ENCODE assay signal across 2 cellular contexts in the genomic region with DNA sequence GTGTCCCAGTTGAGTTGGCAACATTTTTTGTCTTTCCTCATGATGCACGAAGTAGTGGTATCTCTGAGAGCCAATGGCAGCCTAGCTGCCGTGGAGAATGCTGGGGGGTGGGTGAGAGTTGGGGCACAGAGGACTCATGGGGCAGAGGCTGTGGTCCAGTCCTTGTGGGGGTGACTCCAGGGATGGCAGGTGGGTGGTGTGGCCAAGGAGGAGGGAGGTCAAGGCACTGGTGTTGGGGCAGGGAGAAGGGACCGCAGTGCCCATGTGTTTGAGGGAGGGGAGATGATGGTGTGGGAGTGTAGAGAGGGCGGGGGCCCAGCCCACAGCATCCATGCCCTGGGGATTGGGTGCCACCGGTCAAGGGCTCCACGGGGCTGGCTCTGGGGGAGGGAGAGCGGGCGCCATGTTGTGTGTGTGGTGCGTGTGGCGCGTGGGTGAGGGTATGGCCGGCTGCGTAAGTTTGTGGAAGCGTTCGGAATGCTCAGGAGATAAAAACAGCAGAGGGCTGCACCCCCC.
TF ChIP-seq lines count a peak whose summit lies in the region.

No MANE protein-coding gene starts in this region.

TF ChIP-seq in GM23338, 12 proteins besides CTCF, POLR2A, EP300 and RAD21:
- TF ChIP-seq CREB1 (CRISPR knock-in tag; IDR thresholded peaks at IDR 0.05; ENCODE audit: low read depth) = no peak
- no peak for TF ChIP-seq STAT1 (IDR thresholded peaks at IDR 0.05; ENCODE audit: unreplicated experiment)
- TF ChIP-seq, protein P1, sequence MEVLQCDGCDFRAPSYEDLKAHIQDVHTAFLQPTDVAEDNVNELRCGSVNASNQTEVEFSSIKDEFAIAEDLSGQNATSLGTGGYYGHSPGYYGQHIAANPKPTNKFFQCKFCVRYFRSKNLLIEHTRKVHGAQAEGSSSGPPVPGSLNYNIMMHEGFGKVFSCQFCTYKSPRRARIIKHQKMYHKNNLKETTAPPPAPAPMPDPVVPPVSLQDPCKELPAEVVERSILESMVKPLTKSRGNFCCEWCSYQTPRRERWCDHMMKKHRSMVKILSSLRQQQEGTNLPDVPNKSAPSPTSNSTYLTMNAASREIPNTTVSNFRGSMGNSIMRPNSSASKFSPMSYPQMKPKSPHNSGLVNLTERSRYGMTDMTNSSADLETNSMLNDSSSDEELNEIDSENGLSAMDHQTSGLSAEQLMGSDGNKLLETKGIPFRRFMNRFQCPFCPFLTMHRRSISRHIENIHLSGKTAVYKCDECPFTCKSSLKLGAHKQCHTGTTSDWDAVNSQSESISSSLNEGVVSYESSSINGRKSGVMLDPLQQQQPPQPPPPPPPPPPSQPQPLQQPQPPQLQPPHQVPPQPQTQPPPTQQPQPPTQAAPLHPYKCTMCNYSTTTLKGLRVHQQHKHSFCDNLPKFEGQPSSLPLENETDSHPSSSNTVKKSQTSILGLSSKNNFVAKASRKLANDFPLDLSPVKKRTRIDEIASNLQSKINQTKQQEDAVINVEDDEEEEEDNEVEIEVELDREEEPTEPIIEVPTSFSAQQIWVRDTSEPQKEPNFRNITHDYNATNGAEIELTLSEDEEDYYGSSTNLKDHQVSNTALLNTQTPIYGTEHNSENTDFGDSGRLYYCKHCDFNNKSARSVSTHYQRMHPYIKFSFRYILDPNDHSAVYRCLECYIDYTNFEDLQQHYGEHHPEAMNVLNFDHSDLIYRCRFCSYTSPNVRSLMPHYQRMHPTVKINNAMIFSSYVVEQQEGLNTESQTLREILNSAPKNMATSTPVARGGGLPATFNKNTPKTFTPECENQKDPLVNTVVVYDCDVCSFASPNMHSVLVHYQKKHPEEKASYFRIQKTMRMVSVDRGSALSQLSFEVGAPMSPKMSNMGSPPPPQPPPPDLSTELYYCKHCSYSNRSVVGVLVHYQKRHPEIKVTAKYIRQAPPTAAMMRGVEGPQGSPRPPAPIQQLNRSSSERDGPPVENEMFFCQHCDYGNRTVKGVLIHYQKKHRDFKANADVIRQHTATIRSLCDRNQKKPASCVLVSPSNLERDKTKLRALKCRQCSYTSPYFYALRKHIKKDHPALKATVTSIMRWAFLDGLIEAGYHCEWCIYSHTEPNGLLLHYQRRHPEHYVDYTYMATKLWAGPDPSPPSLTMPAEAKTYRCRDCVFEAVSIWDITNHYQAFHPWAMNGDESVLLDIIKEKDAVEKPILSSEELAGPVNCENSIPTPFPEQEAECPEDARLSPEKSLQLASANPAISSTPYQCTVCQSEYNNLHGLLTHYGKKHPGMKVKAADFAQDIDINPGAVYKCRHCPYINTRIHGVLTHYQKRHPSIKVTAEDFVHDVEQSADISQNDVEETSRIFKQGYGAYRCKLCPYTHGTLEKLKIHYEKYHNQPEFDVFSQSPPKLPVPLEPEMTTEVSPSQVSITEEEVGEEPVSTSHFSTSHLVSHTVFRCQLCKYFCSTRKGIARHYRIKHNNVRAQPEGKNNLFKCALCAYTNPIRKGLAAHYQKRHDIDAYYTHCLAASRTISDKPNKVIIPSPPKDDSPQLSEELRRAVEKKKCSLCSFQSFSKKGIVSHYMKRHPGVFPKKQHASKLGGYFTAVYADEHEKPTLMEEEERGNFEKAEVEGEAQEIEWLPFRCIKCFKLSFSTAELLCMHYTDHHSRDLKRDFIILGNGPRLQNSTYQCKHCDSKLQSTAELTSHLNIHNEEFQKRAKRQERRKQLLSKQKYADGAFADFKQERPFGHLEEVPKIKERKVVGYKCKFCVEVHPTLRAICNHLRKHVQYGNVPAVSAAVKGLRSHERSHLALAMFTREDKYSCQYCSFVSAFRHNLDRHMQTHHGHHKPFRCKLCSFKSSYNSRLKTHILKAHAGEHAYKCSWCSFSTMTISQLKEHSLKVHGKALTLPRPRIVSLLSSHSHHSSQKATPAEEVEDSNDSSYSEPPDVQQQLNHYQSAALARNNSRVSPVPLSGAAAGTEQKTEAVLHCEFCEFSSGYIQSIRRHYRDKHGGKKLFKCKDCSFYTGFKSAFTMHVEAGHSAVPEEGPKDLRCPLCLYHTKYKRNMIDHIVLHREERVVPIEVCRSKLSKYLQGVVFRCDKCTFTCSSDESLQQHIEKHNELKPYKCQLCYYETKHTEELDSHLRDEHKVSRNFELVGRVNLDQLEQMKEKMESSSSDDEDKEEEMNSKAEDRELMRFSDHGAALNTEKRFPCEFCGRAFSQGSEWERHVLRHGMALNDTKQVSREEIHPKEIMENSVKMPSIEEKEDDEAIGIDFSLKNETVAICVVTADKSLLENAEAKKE (CRISPR knock-in tag; IDR thresholded peaks at IDR 0.05) = no peak
- no peak for TF ChIP-seq ZNF114 (CRISPR knock-in tag; IDR thresholded peaks at IDR 0.05)
- TF ChIP-seq ZNF331 (CRISPR knock-in tag; IDR thresholded peaks at IDR 0.05; ENCODE audit: low read depth) = no peak
- TF ChIP-seq EZH2phosphoT487 (IDR thresholded peaks at IDR 0.05; ENCODE audit: unreplicated experiment) = no peak

TF ChIP-seq in H1, 55 proteins besides CTCF, POLR2A, EP300 and RAD21:
- no peak for TF ChIP-seq CREB1 (IDR thresholded peaks at IDR 0.05)
- TF ChIP-seq CBX5 (IDR thresholded peaks at IDR 0.05; ENCODE audit: low read depth, low read length) = no peak
- no peak for TF ChIP-seq JUN (IDR thresholded peaks at IDR 0.05; ENCODE audit: low read depth, low read length)
- TF ChIP-seq, protein P2, sequence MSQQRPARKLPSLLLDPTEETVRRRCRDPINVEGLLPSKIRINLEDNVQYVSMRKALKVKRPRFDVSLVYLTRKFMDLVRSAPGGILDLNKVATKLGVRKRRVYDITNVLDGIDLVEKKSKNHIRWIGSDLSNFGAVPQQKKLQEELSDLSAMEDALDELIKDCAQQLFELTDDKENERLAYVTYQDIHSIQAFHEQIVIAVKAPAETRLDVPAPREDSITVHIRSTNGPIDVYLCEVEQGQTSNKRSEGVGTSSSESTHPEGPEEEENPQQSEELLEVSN (IDR thresholded peaks at IDR 0.05) = no peak
- no peak for TF ChIP-seq CHD2 (IDR thresholded peaks at IDR 0.05; ENCODE audit: low read length)
- TF ChIP-seq, protein P3, sequence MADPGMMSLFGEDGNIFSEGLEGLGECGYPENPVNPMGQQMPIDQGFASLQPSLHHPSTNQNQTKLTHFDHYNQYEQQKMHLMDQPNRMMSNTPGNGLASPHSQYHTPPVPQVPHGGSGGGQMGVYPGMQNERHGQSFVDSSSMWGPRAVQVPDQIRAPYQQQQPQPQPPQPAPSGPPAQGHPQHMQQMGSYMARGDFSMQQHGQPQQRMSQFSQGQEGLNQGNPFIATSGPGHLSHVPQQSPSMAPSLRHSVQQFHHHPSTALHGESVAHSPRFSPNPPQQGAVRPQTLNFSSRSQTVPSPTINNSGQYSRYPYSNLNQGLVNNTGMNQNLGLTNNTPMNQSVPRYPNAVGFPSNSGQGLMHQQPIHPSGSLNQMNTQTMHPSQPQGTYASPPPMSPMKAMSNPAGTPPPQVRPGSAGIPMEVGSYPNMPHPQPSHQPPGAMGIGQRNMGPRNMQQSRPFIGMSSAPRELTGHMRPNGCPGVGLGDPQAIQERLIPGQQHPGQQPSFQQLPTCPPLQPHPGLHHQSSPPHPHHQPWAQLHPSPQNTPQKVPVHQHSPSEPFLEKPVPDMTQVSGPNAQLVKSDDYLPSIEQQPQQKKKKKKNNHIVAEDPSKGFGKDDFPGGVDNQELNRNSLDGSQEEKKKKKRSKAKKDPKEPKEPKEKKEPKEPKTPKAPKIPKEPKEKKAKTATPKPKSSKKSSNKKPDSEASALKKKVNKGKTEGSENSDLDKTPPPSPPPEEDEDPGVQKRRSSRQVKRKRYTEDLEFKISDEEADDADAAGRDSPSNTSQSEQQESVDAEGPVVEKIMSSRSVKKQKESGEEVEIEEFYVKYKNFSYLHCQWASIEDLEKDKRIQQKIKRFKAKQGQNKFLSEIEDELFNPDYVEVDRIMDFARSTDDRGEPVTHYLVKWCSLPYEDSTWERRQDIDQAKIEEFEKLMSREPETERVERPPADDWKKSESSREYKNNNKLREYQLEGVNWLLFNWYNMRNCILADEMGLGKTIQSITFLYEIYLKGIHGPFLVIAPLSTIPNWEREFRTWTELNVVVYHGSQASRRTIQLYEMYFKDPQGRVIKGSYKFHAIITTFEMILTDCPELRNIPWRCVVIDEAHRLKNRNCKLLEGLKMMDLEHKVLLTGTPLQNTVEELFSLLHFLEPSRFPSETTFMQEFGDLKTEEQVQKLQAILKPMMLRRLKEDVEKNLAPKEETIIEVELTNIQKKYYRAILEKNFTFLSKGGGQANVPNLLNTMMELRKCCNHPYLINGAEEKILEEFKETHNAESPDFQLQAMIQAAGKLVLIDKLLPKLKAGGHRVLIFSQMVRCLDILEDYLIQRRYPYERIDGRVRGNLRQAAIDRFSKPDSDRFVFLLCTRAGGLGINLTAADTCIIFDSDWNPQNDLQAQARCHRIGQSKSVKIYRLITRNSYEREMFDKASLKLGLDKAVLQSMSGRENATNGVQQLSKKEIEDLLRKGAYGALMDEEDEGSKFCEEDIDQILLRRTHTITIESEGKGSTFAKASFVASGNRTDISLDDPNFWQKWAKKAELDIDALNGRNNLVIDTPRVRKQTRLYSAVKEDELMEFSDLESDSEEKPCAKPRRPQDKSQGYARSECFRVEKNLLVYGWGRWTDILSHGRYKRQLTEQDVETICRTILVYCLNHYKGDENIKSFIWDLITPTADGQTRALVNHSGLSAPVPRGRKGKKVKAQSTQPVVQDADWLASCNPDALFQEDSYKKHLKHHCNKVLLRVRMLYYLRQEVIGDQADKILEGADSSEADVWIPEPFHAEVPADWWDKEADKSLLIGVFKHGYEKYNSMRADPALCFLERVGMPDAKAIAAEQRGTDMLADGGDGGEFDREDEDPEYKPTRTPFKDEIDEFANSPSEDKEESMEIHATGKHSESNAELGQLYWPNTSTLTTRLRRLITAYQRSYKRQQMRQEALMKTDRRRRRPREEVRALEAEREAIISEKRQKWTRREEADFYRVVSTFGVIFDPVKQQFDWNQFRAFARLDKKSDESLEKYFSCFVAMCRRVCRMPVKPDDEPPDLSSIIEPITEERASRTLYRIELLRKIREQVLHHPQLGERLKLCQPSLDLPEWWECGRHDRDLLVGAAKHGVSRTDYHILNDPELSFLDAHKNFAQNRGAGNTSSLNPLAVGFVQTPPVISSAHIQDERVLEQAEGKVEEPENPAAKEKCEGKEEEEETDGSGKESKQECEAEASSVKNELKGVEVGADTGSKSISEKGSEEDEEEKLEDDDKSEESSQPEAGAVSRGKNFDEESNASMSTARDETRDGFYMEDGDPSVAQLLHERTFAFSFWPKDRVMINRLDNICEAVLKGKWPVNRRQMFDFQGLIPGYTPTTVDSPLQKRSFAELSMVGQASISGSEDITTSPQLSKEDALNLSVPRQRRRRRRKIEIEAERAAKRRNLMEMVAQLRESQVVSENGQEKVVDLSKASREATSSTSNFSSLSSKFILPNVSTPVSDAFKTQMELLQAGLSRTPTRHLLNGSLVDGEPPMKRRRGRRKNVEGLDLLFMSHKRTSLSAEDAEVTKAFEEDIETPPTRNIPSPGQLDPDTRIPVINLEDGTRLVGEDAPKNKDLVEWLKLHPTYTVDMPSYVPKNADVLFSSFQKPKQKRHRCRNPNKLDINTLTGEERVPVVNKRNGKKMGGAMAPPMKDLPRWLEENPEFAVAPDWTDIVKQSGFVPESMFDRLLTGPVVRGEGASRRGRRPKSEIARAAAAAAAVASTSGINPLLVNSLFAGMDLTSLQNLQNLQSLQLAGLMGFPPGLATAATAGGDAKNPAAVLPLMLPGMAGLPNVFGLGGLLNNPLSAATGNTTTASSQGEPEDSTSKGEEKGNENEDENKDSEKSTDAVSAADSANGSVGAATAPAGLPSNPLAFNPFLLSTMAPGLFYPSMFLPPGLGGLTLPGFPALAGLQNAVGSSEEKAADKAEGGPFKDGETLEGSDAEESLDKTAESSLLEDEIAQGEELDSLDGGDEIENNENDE (IDR thresholded peaks at IDR 0.05; ENCODE audit: insufficient replicate concordance, low read length) = no peak
- no peak for TF ChIP-seq TEAD4 (IDR thresholded peaks at IDR 0.05; ENCODE audit: low read depth, low read length)
- TF ChIP-seq KDM1A (IDR thresholded peaks at IDR 0.05; ENCODE audit: borderline replicate concordance, low read length) = no peak
- TF ChIP-seq, protein P4, sequence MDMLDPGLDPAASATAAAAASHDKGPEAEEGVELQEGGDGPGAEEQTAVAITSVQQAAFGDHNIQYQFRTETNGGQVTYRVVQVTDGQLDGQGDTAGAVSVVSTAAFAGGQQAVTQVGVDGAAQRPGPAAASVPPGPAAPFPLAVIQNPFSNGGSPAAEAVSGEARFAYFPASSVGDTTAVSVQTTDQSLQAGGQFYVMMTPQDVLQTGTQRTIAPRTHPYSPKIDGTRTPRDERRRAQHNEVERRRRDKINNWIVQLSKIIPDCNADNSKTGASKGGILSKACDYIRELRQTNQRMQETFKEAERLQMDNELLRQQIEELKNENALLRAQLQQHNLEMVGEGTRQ (IDR thresholded peaks at IDR 0.05; ENCODE audit: low read length) = no peak
